ENCODE assay signal across 16 cellular contexts in the genomic region with DNA sequence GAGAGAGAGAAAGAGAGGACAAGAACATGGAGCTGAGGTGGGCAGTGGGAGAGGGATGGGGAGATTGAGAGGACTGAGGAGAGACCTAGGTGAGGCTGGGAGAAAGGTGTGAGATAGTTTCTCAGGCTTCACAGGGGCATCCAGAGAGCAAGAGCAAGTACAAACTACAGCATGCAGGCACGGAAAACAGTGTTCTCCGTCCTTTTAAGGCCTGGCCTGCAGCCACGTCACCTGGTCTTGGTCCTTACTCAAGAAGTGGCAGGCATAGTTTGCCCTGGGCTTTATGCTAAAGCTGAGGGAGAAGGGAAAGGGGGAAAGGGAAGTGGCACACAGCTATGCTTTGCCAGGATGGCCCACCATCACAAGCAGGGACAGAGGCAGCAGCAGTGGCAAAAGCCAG.
DNase-seq lines count a peak whose midpoint lies in the region; ATAC-seq and TF ChIP-seq lines count a peak whose summit lies in the region.
"Had no signal": no experiment of that assay in that cellular context is flagged by ENCODE, and none has a peak within 500 bp of the region (broad histone marks: within the 10 kb centered on the region; RNA-seq: fewer than 3 reads in every experiment).

No MANE protein-coding gene starts in this region.

- H3K4me3 ChIP-seq in left lung, result no peak overlapping the region
- no peak overlapping the region for H3K4me3 ChIP-seq in spleen
- no peak overlapping the region for H3K4me3 ChIP-seq in tibial nerve
- H3K4me3 ChIP-seq: skin epidermis had no signal

- H3K27me3 Mint-ChIP-seq in activated CD8-positive, alpha-beta T cell treated with anti-CD3 and anti-CD28 coated beads, Interleukin-2, amount 10 ng/mL, durations not matched to agents 7 days and 5 days (ENCODE audit: low read depth), result no peaks in the 10 kb centered on the region
- H3K27me3 Mint-ChIP-seq: activated B cell treated with CpG ODN at 0.5 μM for 24 hours had no signal

- in situ Hi-C loops in G401 (cut with HindIII; ENCODE audit: low sequenced_read_pairs), result no loop called here

- TF ChIP-seq POLR2A in spleen (IDR thresholded peaks at IDR 0.05) (no peak), tibial nerve (IDR thresholded peaks at IDR 0.05) (no peak)

- CTCF ChIA-PET in activated CD8-positive, alpha-beta T cell treated with anti-CD3 and anti-CD28 coated beads, Interleukin-2, amount 10 ng/mL, durations not matched to agents 7 days and 5 days (lab: Charles Lee), result no interaction called here

- H3K36me3 ChIP-seq in left lung (peaks cover 0 to 2% of the 10 kb centered on the region in 2 donors), spleen (peaks cover 0 to 4% (median 0%) of the 10 kb centered on the region in 6 donors), tibial nerve (peaks cover 0 to 3% (median 0%) of the 10 kb centered on the region in 3 donors)

- H3K9me3 ChIP-seq in left lung (no peaks in the 10 kb centered on the region), spleen (no peaks in the 10 kb centered on the region), tibial nerve (no peaks in the 10 kb centered on the region)
- H3K9me3 ChIP-seq: neutrophil had no signal

- POLR2A ChIA-PET in activated CD8-positive, alpha-beta T cell treated with anti-CD3 and anti-CD28 coated beads, Interleukin-2, amount 10 ng/mL, durations not matched to agents 7 days and 5 days (lab: Charles Lee), result no interaction called here

- intact Hi-C loops in left lung (cut with DNase I) (no loop called here), spleen (cut with DNase I; ENCODE audit: low total_unique reads) (no loop called here)

- no peak for TF ChIP-seq CTCF in left lung (IDR thresholded peaks at IDR 0.05)
- no peak for TF ChIP-seq CTCF in spleen (IDR thresholded peaks at IDR 0.05 in 8 of 11, conservative IDR thresholded peaks at IDR 0.05 in 3 of 11)
- TF ChIP-seq CTCF in tibial nerve (IDR thresholded peaks at IDR 0.05), result no peak

- WGBS in spleen, 5 donors, result 74 to 82% (median 77%) methylated on average over 3 of the region's 3 CpGs
- 77 to 87% methylated on average over 3 of the region's 3 CpGs for WGBS in tibial nerve, 2 donors

- H3K27me3 ChIP-seq in left lung (no peaks in the 10 kb centered on the region), spleen (replicated peaks in 1 of 7) (no peaks in the 10 kb centered on the region), tibial nerve (no peaks in the 10 kb centered on the region)
- H3K27me3 ChIP-seq: neutrophil had no signal

- peak; percentile 16 for ATAC-seq in left lung
- no peak for ATAC-seq in activated CD8-positive, alpha-beta T cell treated with anti-CD3 and anti-CD28 coated beads, Interleukin-2, amount 10 ng/mL, durations not matched to agents 7 days and 5 days

- H3K4me1 ChIP-seq in left lung (peaks cover 9 to 25% of the 10 kb centered on the region in 2 donors), spleen (peaks cover 6 to 24% (median 16%) of the 10 kb centered on the region in 6 donors), tibial nerve (peaks cover 0 to 44% (median 16%) of the 10 kb centered on the region in 4 donors)

- no peaks in the 10 kb centered on the region for H3K36me3 Mint-ChIP-seq in activated CD8-positive, alpha-beta T cell treated with anti-CD3 and anti-CD28 coated beads, Interleukin-2, amount 10 ng/mL, durations not matched to agents 7 days and 5 days (ENCODE audit: low read depth)

- no peak for TF ChIP-seq EP300 in tibial nerve (IDR thresholded peaks at IDR 0.05)

- H3K27ac ChIP-seq in angular gyrus (ENCODE audit: low read depth, low read length) (peak overlapping the region; percentile 93), left lung (no peak overlapping the region), spleen (peak overlapping the region in 7 of 8 donors; percentile 15 to 82 (median 69)), tibial nerve (peak overlapping the region in 2 of 4 donors; percentile 81 to 91)
- H3K27ac ChIP-seq: KMS-11, neutrophil had no signal

- H3K9me3 Mint-ChIP-seq in activated CD8-positive, alpha-beta T cell treated with anti-CD3 and anti-CD28 coated beads, Interleukin-2, amount 10 ng/mL, durations not matched to agents 7 days and 5 days (ENCODE audit: insufficient read depth), result no peaks in the 10 kb centered on the region
- H3K9me3 Mint-ChIP-seq: activated B cell treated with CpG ODN at 0.5 μM for 24 hours; activated T-helper 2 cell treated with anti-CD3 and anti-CD28 coated beads, Interferon-gamma antibody, Interleukin-2, Interleukin-4, amounts not matched to agents 10 μg/mL and 5 μg/mL and 100 μg/mL, durations not matched to agents 14 hours and 24 hours and 36 hours had no signal

- no peak overlapping the region for H3K27ac Mint-ChIP-seq in activated CD8-positive, alpha-beta T cell treated with anti-CD3 and anti-CD28 coated beads, Interleukin-2, amount 10 ng/mL, durations not matched to agents 7 days and 5 days
- H3K27ac Mint-ChIP-seq: activated B cell treated with CpG ODN at 0.5 μM for 24 hours; activated T-helper 2 cell treated with anti-CD3 and anti-CD28 coated beads, Interferon-gamma antibody, Interleukin-2, Interleukin-4, amounts not matched to agents 10 μg/mL and 5 μg/mL and 100 μg/mL, durations not matched to agents 14 hours and 24 hours and 36 hours had no signal

- H3K4me3 Mint-ChIP-seq in activated CD8-positive, alpha-beta T cell treated with anti-CD3 and anti-CD28 coated beads, Interleukin-2, amount 10 ng/mL, durations not matched to agents 7 days and 5 days, result no peak overlapping the region
- H3K4me3 Mint-ChIP-seq: activated B cell treated with CpG ODN at 0.5 μM for 24 hours had no signal

- H3K4me1 Mint-ChIP-seq in activated CD8-positive, alpha-beta T cell treated with anti-CD3 and anti-CD28 coated beads, Interleukin-2, amount 10 ng/mL, durations not matched to agents 7 days and 5 days (ENCODE audit: low read depth), result no peaks in the 10 kb centered on the region

- DNase-seq in G401 (ENCODE audit: low spot score) (peak; percentile 65), left lung (no peak), spleen (no peak), NCI-H187 (lab: John Stamatoyannopoulos, UW) (no peak), tibial nerve (ENCODE audit: low spot score in 2 of 2) (no peak), HCEC 1CT (no peak)
- DNase-seq in activated CD8-positive, alpha-beta T cell treated with anti-CD3 and anti-CD28 coated beads, Interleukin-2, amount 10 ng/mL, durations not matched to agents 7 days and 5 days, result no peak
- DNase-seq: activated B cell treated with CpG ODN at 0.5 μM for 24 hours, erythroblast, mesendoderm, T-helper 2 cell had no signal

Comparison
In these comparisons a context has a peak if more than half of its experiments do, and no peak if none do; other contexts are left out.
1. H3K27ac ChIP-seq: peak in angular gyrus (single experiment) and spleen (7 of 8); none in left lung (0 of 2).